In genomic region chr14:103296007-103296406, GRCh38 we compare ENCODE assay signal across 17 cellular contexts. TPM values are rescaled to one million over a fixed set of nuclear protein-coding genes. Genes with fewer than 3 reads are reported as not detected.
DNase-seq lines count a peak whose midpoint lies in the region; ATAC-seq, FAIRE-seq and TF ChIP-seq lines count a peak whose summit lies in the region.
"Had no signal": no experiment of that assay in that cellular context is flagged by ENCODE, and none has a peak within 500 bp of the region (broad histone marks: within the 10 kb centered on the region; RNA-seq: fewer than 3 reads in every experiment).

No MANE protein-coding gene starts in this region.

- no TSS peak for BruUV-seq in K562 (replicated peaks; lab: Mats Ljungman, UMichigan)

- no peaks in the 10 kb centered on the region for H3K36me3 Mint-ChIP-seq in HFFc6 (ENCODE audit: low read depth)

- ATAC-seq in K562 (peak; percentile 47; the same call in 1 of the 3 replicates), GM19324 (IDR thresholded peaks at IDR 0.05; ENCODE audit: low FRiP score, unreplicated experiment) (no peak)
- ATAC-seq: activated CD8-positive, alpha-beta T cell treated with anti-CD3 and anti-CD28 coated beads, Interleukin-2, amount 10 ng/mL, durations not matched to agents 7 days and 5 days; stimulated activated naive CD8-positive, alpha-beta T cell treated with anti-CD3 and anti-CD28 coated beads, Interleukin-15, amount 100 ng/mL, for 72 hours had no signal

- FAIRE-seq in K562 (lab: Jason Lieb, UNC), result no peak
- FAIRE-seq: colon, frontal cortex, GM19239, keratinocyte had no signal

- H3K27ac ChIP-seq in K562 (ENCODE audit: extremely low read depth, low read depth, low read length) (no peak overlapping the region), hepatocyte (no peak overlapping the region)
- H3K27ac ChIP-seq: RWPE1 had no signal

- H3K27ac Mint-ChIP-seq in HFFc6, result no peak overlapping the region
- H3K27ac Mint-ChIP-seq: activated CD8-positive, alpha-beta T cell treated with anti-CD3 and anti-CD28 coated beads, Interleukin-2, amount 10 ng/mL, durations not matched to agents 7 days and 5 days; stimulated activated naive CD8-positive, alpha-beta T cell treated with anti-CD3 and anti-CD28 coated beads, Interleukin-15, amount 100 ng/mL, for 72 hours had no signal

- TF ChIP-seq POLR2A in K562 (conservative IDR thresholded peaks at IDR 0.05), result no peak

- in situ Hi-C loops in K562 (cut with MboI), result loop anchor here (5.0 to 10.0 kb wide), 2 partner anchors 91 to 191 kb away; partner anchors contain the start of gene MARK3

- no peaks in the 10 kb centered on the region for H3K9me3 Mint-ChIP-seq in HFFc6
- H3K9me3 Mint-ChIP-seq: stimulated activated naive CD8-positive, alpha-beta T cell treated with anti-CD3 and anti-CD28 coated beads, Interleukin-15, amount 100 ng/mL, for 72 hours had no signal

- POLR2A ChIA-PET in K562 (lab: Yijun Ruan, JAX), result interaction anchor here (0.8 kb wide), 1 partner anchor 44 kb away, joined by 3 read pairs; no protein-coding TSS in a partner anchor

- H3K9me1 ChIP-seq in K562 (ENCODE audit: control insufficient read depth, insufficient read depth, low read length), result no peaks in the 10 kb centered on the region

- CTCF ChIA-PET in K562 (lab: Yijun Ruan, JAX; ENCODE audit: low intra/inter-chr PET ratio), result no interaction called here

- no peaks in the 10 kb centered on the region for H4K20me1 ChIP-seq in K562 (replicated peaks; ENCODE audit: control insufficient read depth, insufficient read depth, low read length)
- H4K20me1 ChIP-seq in hepatocyte (ENCODE audit: insufficient read depth, poor library complexity, severe bottlenecking), result no peaks in the 10 kb centered on the region

- no peak overlapping the region for H3K4me3 Mint-ChIP-seq in HFFc6
- H3K4me3 Mint-ChIP-seq: activated CD8-positive, alpha-beta T cell treated with anti-CD3 and anti-CD28 coated beads, Interleukin-2, amount 10 ng/mL, durations not matched to agents 7 days and 5 days; stimulated activated naive CD8-positive, alpha-beta T cell treated with anti-CD3 and anti-CD28 coated beads, Interleukin-15, amount 100 ng/mL, for 72 hours had no signal

- H3K4me1 ChIP-seq in K562 (replicated peaks in 1 of 2; ENCODE audit: control insufficient read depth in 2 of 2, insufficient read depth in 2 of 2, low read length in 2 of 2) (peaks cover 0 to 4% of the 10 kb centered on the region in 2 experiments; a peak in 3 of 5 replicates), hepatocyte (ENCODE audit: insufficient read depth) (no peaks in the 10 kb centered on the region)

- H3K27me3 ChIP-seq in K562 (ENCODE audit: control insufficient read depth in 2 of 2, insufficient read depth in 2 of 2, low read length in 2 of 2), result no peaks in the 10 kb centered on the region
- no peaks in the 10 kb centered on the region for H3K27me3 ChIP-seq in hepatocyte

- no peak for TF ChIP-seq RAD21 in K562 (CRISPR knock-in tag; conservative IDR thresholded peaks at IDR 0.05 in 1 of 2, IDR thresholded peaks at IDR 0.05 in 1 of 2)

- TF ChIP-seq EP300 in K562 (IDR thresholded peaks at IDR 0.05; ENCODE audit: low read length), result no peak

- peaks cover 16% of the 10 kb centered on the region for H3K27me3 Mint-ChIP-seq in HFFc6 (ENCODE audit: insufficient read depth)

- H3K4me3 ChIP-seq in AG10803 (ENCODE audit: low read length) (no peak overlapping the region), K562 (no peak overlapping the region), hepatocyte (no peak overlapping the region)

- intact Hi-C loops in K562 (cut with micrococcal nuclease), result loop anchor here (5.0 kb wide), 2 partner anchors 36 to 96 kb away; partner anchors contain the start of gene EIF5

- H3K79me2 ChIP-seq in K562 (ENCODE audit: control insufficient read depth, insufficient read depth, low read length), result no peaks in the 10 kb centered on the region
- no peaks in the 10 kb centered on the region for H3K79me2 ChIP-seq in hepatocyte

- H3K9me2 ChIP-seq in hepatocyte (replicated peaks; ENCODE audit: insufficient read depth), result no peaks in the 10 kb centered on the region

- peaks cover 10% of the 10 kb centered on the region for H3K4me1 Mint-ChIP-seq in HFFc6 (ENCODE audit: low read depth)

- no peak overlapping the region for H3K9ac ChIP-seq in K562 (ENCODE audit: insufficient read depth in 1 of 2, low read depth in 2 of 2, low read length in 2 of 2)

- H3K9me3 ChIP-seq in K562 (replicated peaks; ENCODE audit: control insufficient read depth, insufficient read depth, low read depth, low read length), result no peaks in the 10 kb centered on the region
- no peaks in the 10 kb centered on the region for H3K9me3 ChIP-seq in hepatocyte (ENCODE audit: low read depth)

- TF ChIP-seq CTCF in AG10803 (conservative IDR thresholded peaks at IDR 0.05; ENCODE audit: low read length) (no peak), HFFc6 (IDR thresholded peaks at IDR 0.05) (no peak), K562 (IDR thresholded peaks at IDR 0.05 in 2 of 3, conservative IDR thresholded peaks at IDR 0.05 in 1 of 3; ENCODE audit: insufficient read depth in 2 of 3, low read depth in 1 of 3, low read length in 3 of 3) (peak in 1 of 3 experiments; percentile 2; a peak in 1 of 6 replicates), hepatocyte (IDR thresholded peaks at IDR 0.05; ENCODE audit: poor library complexity) (no peak)

- DNase-seq in AG10803 (ENCODE audit: low read depth), result peak; percentile 49
- peak; percentile 67 for DNase-seq in HFFc6
- DNase-seq in K562 (ENCODE audit: extremely low read depth in 1 of 4, low spot score in 3 of 4), result peak in 1 of 4 experiments; percentile 48
- DNase-seq in hepatocyte (ENCODE audit: low spot score), result peak; percentile 51
- DNase-seq in DMS153 (lab: John Stamatoyannopoulos, UW), result no peak
- no peak for DNase-seq in NCI-H1105 treated with DMSO at 0.1 percent for 48 hours (lab: John Stamatoyannopoulos, UW)
- DNase-seq in NCI-H748 treated with DMSO at 0.1 percent for 48 hours (lab: John Stamatoyannopoulos, UW), result no peak
- DNase-seq: activated CD8-positive, alpha-beta T cell treated with anti-CD3 and anti-CD28 coated beads, Interleukin-2, amount 10 ng/mL, durations not matched to agents 7 days and 5 days; activated naive CD4-positive, alpha-beta T cell treated with Interleukin-2 at 50 U/mL for 16 hours; stimulated activated CD4-positive, alpha-beta T cell treated with anti-CD3 and anti-CD28 coated beads, Interleukin-4, amount 100 ng/mL, for 24 hours; stimulated activated naive CD8-positive, alpha-beta T cell treated with anti-CD3 and anti-CD28 coated beads, Interleukin-15, amount 100 ng/mL, for 72 hours had no signal

- H2AFZ ChIP-seq in K562 (ENCODE audit: low read depth, low read length) (no peak overlapping the region), hepatocyte (no peak overlapping the region)

- no peak overlapping the region for H3K4me2 ChIP-seq in K562 (ENCODE audit: insufficient read depth, low read length)
- no peak overlapping the region for H3K4me2 ChIP-seq in hepatocyte

- no peaks in the 10 kb centered on the region for H3K36me3 ChIP-seq in K562 (ENCODE audit: control insufficient read depth, insufficient read depth, low read length)
- no peaks in the 10 kb centered on the region for H3K36me3 ChIP-seq in hepatocyte (replicated peaks; ENCODE audit: insufficient read depth, low read depth)

TF ChIP-seq in K562, 482 proteins besides CTCF, POLR2A, EP300 and RAD21 (continues in another document):
- TF ChIP-seq DEAF1 (CRISPR knock-in tag; IDR thresholded peaks at IDR 0.05) (no peak), JUN (IDR thresholded peaks at IDR 0.05; ENCODE audit: borderline replicate concordance, low read depth, low read length) (0 out of 2 replicates have a peak, but pooled peaks have one; percentile 45), JUN (CRISPR knock-in tag; IDR thresholded peaks at IDR 0.05; ENCODE audit: borderline replicate concordance) (no peak), JUND (IDR thresholded peaks at IDR 0.05; ENCODE audit: borderline replicate concordance, low read depth, low read length) (peak; percentile 70), JUND (tag; IDR thresholded peaks at IDR 0.05; ENCODE audit: borderline replicate concordance, low read depth, low read length) (no peak)

RNA-seq across cellular contexts. Expression of gene EIF5, which starts 38.0 kb away (rescaled TPM):
- 100 to 1,000 TPM; 181 to 217 (median 203) TPM for total RNA-seq in HFFc6 (2021; fragmentation: NEBNext Ultra II Directional; extraction: Animal tissue kit (Norgen Biotek cat#: 25700))
- 338 and 574 TPM in 2 replicates for total RNA-seq in K562 (2011; cell fraction: chromatin; rRNA removed; ENCODE audit: low replicate concordance)
- 188 and 198 TPM in 2 replicates for total RNA-seq in K562 (2011; cell fraction: nucleolus; rRNA removed)
- 241 and 245 TPM in 2 replicates for total RNA-seq in K562 (2011; cell fraction: nucleoplasm; rRNA removed)
- 118 and 174 TPM in 2 replicates for total RNA-seq in K562 (2014; rRNA removed)
- total RNA-seq in K562 (2014; rRNA removed; fragmentation: Illumina TruSeq; extraction: Trizol), result 197 and 205 TPM in 2 replicates
- 176 and 190 TPM in 2 replicates for total RNA-seq in K562 (2015; rRNA removed; fragmentation: Illumina TruSeq; extraction: Trizol)
- total RNA-seq in K562 (2021), result 278 and 314 TPM in 2 replicates
- 347 and 442 TPM in 2 replicates for polyA plus RNA-seq in K562 (2011; rRNA removed)
- 171 and 226 TPM in 2 replicates for polyA plus RNA-seq in K562 (2011; cell fraction: cytosol; rRNA removed)
- 223 and 263 TPM in 2 replicates for polyA plus RNA-seq in K562 (2011; cell fraction: nucleus; rRNA removed)
- 203 and 316 TPM in 2 replicates for polyA plus RNA-seq in K562 (2012)
- polyA plus RNA-seq in K562 (2014; fragmentation: Illumina TruSeq; extraction: Trizol), result 192 and 286 TPM in 2 replicates
- 100 to 1,000 TPM in 1 of 2 experiments, 10 to 100 TPM in 1; 92.7 to 126 TPM for polyA plus RNA-seq in K562 (2014; fragmentation: Nextera tagmentation; extraction: Ambion mirVana)
- polyA plus RNA-seq in K562 (2014; rRNA removed), result 134 and 152 TPM in 2 replicates
- 449 and 508 TPM in 2 replicates for polyA minus RNA-seq in K562 (2011; rRNA and poly(A)+ RNA removed)
- 113 and 158 TPM in 2 replicates for polyA minus RNA-seq in K562 (2011; cell fraction: cytosol; rRNA and poly(A)+ RNA removed)
- 117 and 192 TPM in 2 replicates for polyA minus RNA-seq in K562 (2011; cell fraction: nucleus; rRNA and poly(A)+ RNA removed)
- 151 and 161 TPM in 2 replicates for total RNA-seq in hepatocyte
- 331 and 355 TPM in 2 replicates for polyA plus RNA-seq in hepatocyte

Comparison
In these comparisons a context has a peak if more than half of its experiments do, and no peak if none do; other contexts are left out.
1. DNase-seq: peak in AG10803 (single experiment), HFFc6 (single experiment) and hepatocyte (single experiment); none in DMS153 (single experiment), NCI-H1105 treated with DMSO at 0.1 percent for 48 hours (single experiment) and NCI-H748 treated with DMSO at 0.1 percent for 48 hours (single experiment).